ENCODE assay signal across 1 cellular context in genomic region chr11:76424891-76425290, GRCh38.
TF ChIP-seq lines count a peak whose summit lies in the region.

No MANE protein-coding gene starts in this region.

TF ChIP-seq in GM12878, 131 proteins besides CTCF, POLR2A, EP300 and RAD21:
- no peak for TF ChIP-seq WRNIP1 (IDR thresholded peaks at IDR 0.05; ENCODE audit: borderline replicate concordance, low read depth, low read length)
- TF ChIP-seq FOXM1 (IDR thresholded peaks at IDR 0.05; ENCODE audit: low read depth, low read length), result no peak
- no peak for TF ChIP-seq IRF4 (IDR thresholded peaks at IDR 0.05; ENCODE audit: low read depth, low read length)
- no peak for TF ChIP-seq BACH1 (IDR thresholded peaks at IDR 0.05; ENCODE audit: borderline replicate concordance)
- TF ChIP-seq ZBTB33 (IDR thresholded peaks at IDR 0.05), result no peak
- no peak for TF ChIP-seq YBX1 (IDR thresholded peaks at IDR 0.05)
- no peak for TF ChIP-seq RBBP5 (conservative IDR thresholded peaks at IDR 0.05)
- TF ChIP-seq REST (IDR thresholded peaks at IDR 0.05; ENCODE audit: low read depth, low read length), result no peak
- no peak for TF ChIP-seq FOS (IDR thresholded peaks at IDR 0.05; ENCODE audit: borderline replicate concordance, extremely low read depth, insufficient read length)
- no peak for TF ChIP-seq PRDM15 (CRISPR knock-in tag; IDR thresholded peaks at IDR 0.05)
- TF ChIP-seq HSF1 (IDR thresholded peaks at IDR 0.05; ENCODE audit: low read depth, low read length), result no peak
- no peak for TF ChIP-seq IKZF1 (conservative IDR thresholded peaks at IDR 0.05)
- no peak for TF ChIP-seq NKRF (conservative IDR thresholded peaks at IDR 0.05)
- TF ChIP-seq ZNF384 (IDR thresholded peaks at IDR 0.05; ENCODE audit: borderline replicate concordance, low read depth, low read length), result no peak
- TF ChIP-seq RFX5 (IDR thresholded peaks at IDR 0.05; ENCODE audit: low read depth, low read length), result no peak
- no peak for TF ChIP-seq BMI1 (IDR thresholded peaks at IDR 0.05; ENCODE audit: borderline replicate concordance)
- TF ChIP-seq ZNF217 (IDR thresholded peaks at IDR 0.05), result no peak
TF ChIP-seq in GM12878: peak in this region for 0.
